9 cellular contexts compared by ENCODE assay signal in the genomic region with DNA sequence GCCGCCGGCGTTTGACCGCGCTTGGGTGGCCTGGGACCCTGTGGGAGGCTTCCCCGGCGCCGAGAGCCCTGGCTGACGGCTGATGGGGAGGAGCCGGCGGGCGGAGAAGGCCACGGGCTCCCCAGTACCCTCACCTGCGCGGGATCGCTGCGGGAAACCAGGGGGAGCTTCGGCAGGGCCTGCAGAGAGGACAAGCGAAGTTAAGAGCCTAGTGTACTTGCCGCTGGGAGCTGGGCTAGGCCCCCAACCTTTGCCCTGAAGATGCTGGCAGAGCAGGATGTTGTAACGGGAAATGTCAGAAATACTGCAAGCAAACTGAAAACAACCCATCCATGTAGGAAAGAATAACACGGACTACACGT. TPM values are rescaled to one million over a fixed set of nuclear protein-coding genes. Genes with fewer than 3 reads are reported as not detected.
DNase-seq lines count a peak whose midpoint lies in the region; ATAC-seq and TF ChIP-seq lines count a peak whose summit lies in the region.
"Not testable (repeated sequence)": the region's sequence is repeated elsewhere in the genome, so short reads cannot be mapped to it uniquely, and the experiment has no call there.
"Had no signal": no experiment of that assay in that cellular context is flagged by ENCODE, and none has a peak within 500 bp of the region (broad histone marks: within the 10 kb centered on the region; RNA-seq: fewer than 3 reads in every experiment).

No MANE protein-coding gene starts in this region.

- intact Hi-C loops in naive thymus-derived CD4-positive, alpha-beta T cell (cut with micrococcal nuclease), result not testable (repeated sequence)

- not testable (repeated sequence) for H3K9me3 Mint-ChIP-seq in activated T-cell treated with anti-CD3 and anti-CD28 coated beads, Interleukin-2, amount 50 U/mL, for 24 hours; naive thymus-derived CD4-positive, alpha-beta T cell; stimulated activated memory B cell treated with anti-CD40 and anti-IgM and Interleukin-4, amounts not matched to agents 10 μg/mL and 1 μg/mL and 100 μg/mL, for 72 hours

- peak overlapping the region; percentile 94 for H3K27ac Mint-ChIP-seq in activated T-cell treated with anti-CD3 and anti-CD28 coated beads, Interleukin-2, amount 50 U/mL, for 24 hours
- H3K27ac Mint-ChIP-seq in naive thymus-derived CD4-positive, alpha-beta T cell, result peak overlapping the region; percentile 89 to 99 (median 95)
- peak overlapping the region; percentile 80 for H3K27ac Mint-ChIP-seq in stimulated activated memory B cell treated with anti-CD40 and anti-IgM and Interleukin-4, amounts not matched to agents 10 μg/mL and 1 μg/mL and 100 μg/mL, for 72 hours

- H3K27me3 Mint-ChIP-seq in activated T-cell treated with anti-CD3 and anti-CD28 coated beads, Interleukin-2, amount 50 U/mL, for 24 hours; stimulated activated memory B cell treated with anti-CD40 and anti-IgM and Interleukin-4, amounts not matched to agents 10 μg/mL and 1 μg/mL and 100 μg/mL, for 72 hours: not testable (repeated sequence)
- H3K27me3 Mint-ChIP-seq in naive thymus-derived CD4-positive, alpha-beta T cell, result peaks cover 0 to 29% (median 0%) of the 10 kb centered on the region in 5 donors

- peak overlapping the region; percentile 66 for H3K4me3 Mint-ChIP-seq in activated T-cell treated with anti-CD3 and anti-CD28 coated beads, Interleukin-2, amount 50 U/mL, for 24 hours
- H3K4me3 Mint-ChIP-seq in naive thymus-derived CD4-positive, alpha-beta T cell, result peak overlapping the region; percentile 79 to 97 (median 90)
- H3K4me3 Mint-ChIP-seq in stimulated activated memory B cell treated with anti-CD40 and anti-IgM and Interleukin-4, amounts not matched to agents 10 μg/mL and 1 μg/mL and 100 μg/mL, for 72 hours, result peak overlapping the region; percentile 75

- H4K20me1 ChIP-seq in GM23248 (ENCODE audit: insufficient read depth), result not testable (repeated sequence)

- H3K79me2 ChIP-seq in GM23248 (ENCODE audit: insufficient read depth), result peaks cover 19% of the 10 kb centered on the region

- H2AFZ ChIP-seq in GM23248, result peak overlapping the region; percentile 76

- 0% methylated on average over 3 to 6 of the region's 23 CpGs for WGBS in GM23248 (ENCODE audit: low coverage in 1 of 2, low lambda C conversion rate in 2 of 2, missing lambda C conversion rate in 2 of 2), 2 experiments

- H3K9ac ChIP-seq in GM23248, result peak overlapping the region; percentile 84

- H3K36me3 ChIP-seq in GM23248 (ENCODE audit: low read depth); MG63; cardiac muscle cell; naive thymus-derived CD4-positive, alpha-beta T cell (ENCODE audit: control insufficient read depth in 2 of 3, insufficient read depth in 3 of 3, low read length in 3 of 3): not testable (repeated sequence)

- ATAC-seq in naive thymus-derived CD4-positive, alpha-beta T cell, result peak; percentile 36
- not testable (repeated sequence) for ATAC-seq in stimulated activated memory B cell treated with anti-CD40 and anti-IgM and Interleukin-4, amounts not matched to agents 10 μg/mL and 1 μg/mL and 100 μg/mL, for 72 hours

- H3F3A ChIP-seq in GM23248 (ENCODE audit: insufficient read depth), result not testable (repeated sequence)

- POLR2A ChIA-PET in naive thymus-derived CD4-positive, alpha-beta T cell (lab: Charles Lee), result not testable (repeated sequence)

- peak overlapping the region; percentile 43 for H3K4me3 ChIP-seq in AG10803 (ENCODE audit: low read length)
- H3K4me3 ChIP-seq in GM23248, result peak overlapping the region; percentile 82
- H3K4me3 ChIP-seq in MG63, result peak overlapping the region; percentile 32; the same call in 1 of the 2 replicates
- peak overlapping the region; percentile 22 to 27 for H3K4me3 ChIP-seq in cardiac fibroblast (replicated peaks in 1 of 2; ENCODE audit: low read depth in 2 of 2, low read length in 2 of 2)
- peak overlapping the region; percentile 38 for H3K4me3 ChIP-seq in cardiac muscle cell
- not testable (repeated sequence) for H3K4me3 ChIP-seq in naive thymus-derived CD4-positive, alpha-beta T cell (ENCODE audit: low read length)

- H3K4me1 Mint-ChIP-seq in activated T-cell treated with anti-CD3 and anti-CD28 coated beads, Interleukin-2, amount 50 U/mL, for 24 hours (ENCODE audit: low read depth); stimulated activated memory B cell treated with anti-CD40 and anti-IgM and Interleukin-4, amounts not matched to agents 10 μg/mL and 1 μg/mL and 100 μg/mL, for 72 hours: not testable (repeated sequence)
- H3K4me1 Mint-ChIP-seq in naive thymus-derived CD4-positive, alpha-beta T cell, result peaks cover 0 to 23% (median 10%) of the 10 kb centered on the region in 7 donors

- not testable (repeated sequence) for TF ChIP-seq CTCF in AG10803 (conservative IDR thresholded peaks at IDR 0.05; ENCODE audit: low read length); cardiac fibroblast (IDR thresholded peaks at IDR 0.05; ENCODE audit: low read depth, low read length); cardiac muscle cell (IDR thresholded peaks at IDR 0.05; ENCODE audit: low read depth, low read length)

- H3K27me3 ChIP-seq in GM23248 (replicated peaks; ENCODE audit: insufficient read depth); MG63; cardiac muscle cell; naive thymus-derived CD4-positive, alpha-beta T cell (ENCODE audit: control insufficient read depth in 2 of 2, insufficient read depth in 2 of 2, low read length in 2 of 2): not testable (repeated sequence)

- in situ Hi-C loops in GM23248 (cut with MboI), result not testable (repeated sequence)

- H3K4me1 ChIP-seq in GM23248 (ENCODE audit: insufficient read depth); cardiac muscle cell (ENCODE audit: low read depth); naive thymus-derived CD4-positive, alpha-beta T cell (ENCODE audit: control insufficient read depth in 2 of 2, insufficient read depth in 2 of 2, low read length in 2 of 2): not testable (repeated sequence)

- peak overlapping the region; percentile 90 for H3K4me2 ChIP-seq in GM23248 (ENCODE audit: unreplicated experiment)

- H3K9me2 ChIP-seq in GM23248 (ENCODE audit: insufficient read depth), result not testable (repeated sequence)

- H3K27ac ChIP-seq in GM23248, result peak overlapping the region; percentile 77
- H3K27ac ChIP-seq in cardiac muscle cell, result not testable (repeated sequence)
- peak overlapping the region; percentile 75 for H3K27ac ChIP-seq in naive thymus-derived CD4-positive, alpha-beta T cell (ENCODE audit: low read depth, low read length)

- CTCF ChIA-PET in naive thymus-derived CD4-positive, alpha-beta T cell (lab: Charles Lee), result not testable (repeated sequence)

- H3K36me3 Mint-ChIP-seq in activated T-cell treated with anti-CD3 and anti-CD28 coated beads, Interleukin-2, amount 50 U/mL, for 24 hours (ENCODE audit: low read depth); naive thymus-derived CD4-positive, alpha-beta T cell; stimulated activated memory B cell treated with anti-CD40 and anti-IgM and Interleukin-4, amounts not matched to agents 10 μg/mL and 1 μg/mL and 100 μg/mL, for 72 hours: not testable (repeated sequence)

- DNase-seq in AG10803 (ENCODE audit: low read depth); GM23248; MG63; activated T-cell treated with anti-CD3 and anti-CD28 coated beads, Interleukin-2, amount 50 U/mL, for 24 hours; cardiac fibroblast (ENCODE audit: low read depth in 2 of 2); cardiac muscle cell (ENCODE audit: low read depth in 1 of 2, low spot score in 1 of 2); naive thymus-derived CD4-positive, alpha-beta T cell: not testable (repeated sequence)

- H3K9me3 ChIP-seq in GM23248 (ENCODE audit: low read depth); MG63; cardiac muscle cell (ENCODE audit: low read depth); naive thymus-derived CD4-positive, alpha-beta T cell (ENCODE audit: control insufficient read depth in 2 of 3, low read length in 3 of 3): not testable (repeated sequence)

RNA-seq across cellular contexts. Expression of gene GOLGA8M, which starts 26.0 kb away (rescaled TPM):
- 0.51 TPM in 1 of 2 replicates, not detected in the other for total RNA-seq in GM23248 (2014; rRNA removed; shearing (Covaris generic))
- 0.30 and 0.48 TPM in 2 replicates for polyA plus RNA-seq in GM23248 (2016; fragmentation: Nextera tagmentation; extraction: Ambion mirVana)
- total RNA-seq in MG63 (2014; rRNA removed; shearing (Covaris generic); ENCODE audit: low replicate concordance), result 1.3 TPM in 1 of 2 replicates, not detected in the other
- 0.36 TPM in 1 of 2 replicates, not detected in the other for total RNA-seq in cardiac muscle cell
- not detected in 2 replicates for polyA plus RNA-seq in cardiac muscle cell
- total RNA-seq in naive thymus-derived CD4-positive, alpha-beta T cell, result 10 to 100 TPM in 2 of 5 experiments, 1 to 10 TPM in 3; 2.9 to 14.9 (median 7.0) TPM
- under 1 TPM in 1 of 2 donors, not detected in 1; 0.53 TPM for polyA plus RNA-seq in naive thymus-derived CD4-positive, alpha-beta T cell
- polyA plus RNA-seq: neural cell had no signal
